Comparison of ENCODE assay signal across 8 cellular contexts in the genomic region with DNA sequence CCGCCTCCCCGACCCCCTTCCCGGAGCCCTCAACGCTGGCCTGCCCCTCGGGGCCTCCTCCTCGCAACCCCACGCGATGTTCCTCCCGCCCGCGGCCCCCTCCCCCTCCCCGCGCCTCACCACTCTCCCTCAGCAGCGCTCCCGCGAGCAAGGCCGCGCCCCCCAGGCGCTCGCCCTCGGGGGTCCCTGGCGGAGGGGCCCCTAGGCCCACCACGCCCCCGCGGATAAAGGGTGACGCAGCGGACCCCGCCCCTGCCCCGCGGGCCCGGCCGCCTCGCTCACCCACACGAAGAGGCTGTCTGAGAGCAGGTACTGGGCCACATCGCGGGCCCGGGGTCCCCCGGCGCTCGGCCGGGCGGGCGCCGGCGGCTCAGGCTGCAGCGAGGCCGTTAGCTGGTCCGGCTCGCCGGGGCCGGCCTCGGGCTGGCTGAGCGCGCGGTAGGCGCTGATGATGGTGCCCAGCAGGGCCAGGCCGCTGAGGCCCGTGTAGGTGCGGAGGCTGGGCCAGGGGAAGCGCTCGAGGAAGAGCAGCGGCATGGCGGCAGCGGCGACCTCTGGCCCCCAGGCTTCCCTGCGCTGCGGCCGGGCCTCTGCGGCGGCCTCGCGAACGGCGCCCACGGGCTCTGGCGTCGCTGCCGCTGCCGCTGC. TPM values are rescaled to one million over a fixed set of nuclear protein-coding genes. Genes with fewer than 3 reads are reported as not detected.
DNase-seq lines count a peak whose midpoint lies in the region; ATAC-seq and TF ChIP-seq lines count a peak whose summit lies in the region.

No MANE protein-coding gene starts in this region.

- intact Hi-C loops in colonic mucosa (cut with DNase I): no loop called here
- intact Hi-C loops in lower leg skin (cut with DNase I; ENCODE audit: low total_unique reads): no loop called here

- 1% methylated on average over 25 to 28 of the region's 79 CpGs for WGBS in lower leg skin, 2 donors

- H3K4me3 ChIP-seq in WI38 (ENCODE audit: low read depth, low read length): peak overlapping the region; percentile 78
- peak overlapping the region; percentile 86 for H3K4me3 ChIP-seq in colonic mucosa
- H3K4me3 ChIP-seq in lower leg skin (ENCODE audit: low read depth, poor library complexity, severe bottlenecking): peak overlapping the region; percentile 97

- no peak for TF ChIP-seq CTCF in WI38 (IDR thresholded peaks at IDR 0.05; ENCODE audit: low read depth, low read length)
- TF ChIP-seq CTCF in colonic mucosa (IDR thresholded peaks at IDR 0.05): no peak
- TF ChIP-seq CTCF in lower leg skin (IDR thresholded peaks at IDR 0.05): no peak

- H3K9me3 ChIP-seq in colonic mucosa: no peaks in the 10 kb centered on the region

- TF ChIP-seq POLR2A in lower leg skin (IDR thresholded peaks at IDR 0.05): no peak

- peak overlapping the region; percentile 78 to 95 for H3K9ac ChIP-seq in colonic mucosa (ENCODE audit: low read depth in 2 of 2, low read length in 2 of 2)

- DNase-seq in AG20443 (ENCODE audit: low spot score) (peak; percentile 61), colonic mucosa (peak; percentile 37), lower leg skin (ENCODE audit: low spot score in 2 of 2) (peak in 1 of 2 donors; percentile 89), NCI-H2196 (lab: John Stamatoyannopoulos, UW; ENCODE audit: unreplicated experiment) (no peak)
- DNase-seq in stimulated activated CD8-positive, alpha-beta memory T cell treated with anti-CD3 and anti-CD28 coated beads, Interleukin-12 subunit alpha, Interleukin-12 subunit beta, amount 100 ng/mL, for 4 hours (ENCODE audit: low read depth): peak; percentile 34

- peak overlapping the region; percentile 72 for H3K27ac ChIP-seq in colonic mucosa

- ATAC-seq in GM19397 (IDR thresholded peaks at IDR 0.05; ENCODE audit: unreplicated experiment) (peak; percentile 33), HG03460 (IDR thresholded peaks at IDR 0.05; ENCODE audit: unreplicated experiment) (peak; percentile 28)

- H3K27me3 ChIP-seq in colonic mucosa: no peaks in the 10 kb centered on the region

- peaks cover 15% of the 10 kb centered on the region for H3K4me1 ChIP-seq in colonic mucosa

- no peaks in the 10 kb centered on the region for H3K36me3 ChIP-seq in colonic mucosa

RNA-seq across cellular contexts. Expression of a gene that starts 0.4 kb away (rescaled TPM):
- total RNA-seq in colonic mucosa: 10 to 100 TPM; 68.7 to 92.4 TPM
- total RNA-seq in lower leg skin: 100 to 1,000 TPM in 3 of 4 donors, 10 to 100 TPM in 1; 77.3 to 149 (median 124) TPM

RNA-seq across cellular contexts. Expression of a gene that starts 26.2 kb away (rescaled TPM):
- total RNA-seq in colonic mucosa (100 to 1,000 TPM in 1 of 2 donors, 10 to 100 TPM in 1; 92.4 to 135 TPM), lower leg skin (10 to 100 TPM; 39.9 to 98.6 (median 46.1) TPM)

RNA-seq across cellular contexts. Expression of a gene that starts 26.4 kb away (rescaled TPM):
- 10 to 100 TPM; 20.3 to 33.0 TPM for total RNA-seq in colonic mucosa
- total RNA-seq in lower leg skin: 10 to 100 TPM; 17.0 to 42.2 (median 34.6) TPM
